10 cellular contexts compared by ENCODE assay signal in genomic region chr5:180807654-180808414, GRCh38. TPM values are rescaled to one million over a fixed set of nuclear protein-coding genes. Genes with fewer than 3 reads are reported as not detected.
DNase-seq lines count a peak whose midpoint lies in the region; ATAC-seq and TF ChIP-seq lines count a peak whose summit lies in the region.
"Had no signal": no experiment of that assay in that cellular context is flagged by ENCODE, and none has a peak within 500 bp of the region (broad histone marks: within the 10 kb centered on the region; RNA-seq: fewer than 3 reads in every experiment).

No MANE protein-coding gene starts in this region.

- RAD21 ChIA-PET in HCT116 (lab: Charles Lee; ENCODE audit: low non-redundant PET in 1 of 2, low total read pairs in 2 of 2, uncharacterized antibody in 2 of 2, unreplicated experiment in 2 of 2), result no interaction called here

- H3K4me3 Mint-ChIP-seq in activated CD8-positive, alpha-beta T cell treated with anti-CD3 and anti-CD28 coated beads, Interleukin-2, amount 10 ng/mL, durations not matched to agents 7 days and 5 days, result peak overlapping the region; percentile 73
- peak overlapping the region; percentile 72 for H3K4me3 Mint-ChIP-seq in stimulated activated effector memory CD8-positive, alpha-beta T cell treated with anti-CD3 and anti-CD28 coated beads, Interleukin-12 subunit alpha, Interleukin-12 subunit beta, amount 100 ng/mL, for 72 hours

- H3K4me1 ChIP-seq in HCT116 (ENCODE audit: control insufficient read depth in 1 of 2, insufficient read depth in 2 of 2, low read length in 2 of 2), result peaks cover 20 to 38% of the 10 kb centered on the region in 2 experiments
- peaks cover 67% of the 10 kb centered on the region for H3K4me1 ChIP-seq in hepatocyte (ENCODE audit: insufficient read depth)

- H3K9me3 ChIP-seq in HCT116 (ENCODE audit: control insufficient read depth in 1 of 2, insufficient read depth in 1 of 2, low read depth in 1 of 2, low read length in 2 of 2) (no peaks in the 10 kb centered on the region), hepatocyte (ENCODE audit: low read depth) (no peaks in the 10 kb centered on the region)

- H3K9ac ChIP-seq in HCT116 (ENCODE audit: low read length), result no peak overlapping the region

- 46% methylated on average over 6 of the region's 6 CpGs for WGBS in hepatocyte (ENCODE audit: low lambda C conversion rate, missing lambda C conversion rate)

- H3K36me3 Mint-ChIP-seq in activated CD8-positive, alpha-beta T cell treated with anti-CD3 and anti-CD28 coated beads, Interleukin-2, amount 10 ng/mL, durations not matched to agents 7 days and 5 days (ENCODE audit: low read depth), result peaks cover 46% of the 10 kb centered on the region
- H3K36me3 Mint-ChIP-seq in stimulated activated effector memory CD8-positive, alpha-beta T cell treated with anti-CD3 and anti-CD28 coated beads, Interleukin-12 subunit alpha, Interleukin-12 subunit beta, amount 100 ng/mL, for 72 hours, result peaks cover 64% of the 10 kb centered on the region

- no peaks in the 10 kb centered on the region for H3K27me3 Mint-ChIP-seq in activated CD8-positive, alpha-beta T cell treated with anti-CD3 and anti-CD28 coated beads, Interleukin-2, amount 10 ng/mL, durations not matched to agents 7 days and 5 days (ENCODE audit: low read depth)

- H3K27ac ChIP-seq in HCT116 (ENCODE audit: low read depth, low read length), result no peak overlapping the region
- H3K27ac ChIP-seq in hepatocyte, result peak overlapping the region; percentile 98

- peaks cover 67% of the 10 kb centered on the region for H3K4me1 Mint-ChIP-seq in activated CD8-positive, alpha-beta T cell treated with anti-CD3 and anti-CD28 coated beads, Interleukin-2, amount 10 ng/mL, durations not matched to agents 7 days and 5 days (ENCODE audit: low read depth)
- H3K4me1 Mint-ChIP-seq in stimulated activated effector memory CD8-positive, alpha-beta T cell treated with anti-CD3 and anti-CD28 coated beads, Interleukin-12 subunit alpha, Interleukin-12 subunit beta, amount 100 ng/mL, for 72 hours, result peaks cover 64% of the 10 kb centered on the region

- no peak for TF ChIP-seq POLR2A in HCT116 (IDR thresholded peaks at IDR 0.05; ENCODE audit: borderline replicate concordance, extremely low read depth, insufficient read depth, insufficient read length)

- BruUV-seq in HCT116 (replicated peaks; lab: Mats Ljungman, UMichigan), result no TSS peak

- H4K20me1 ChIP-seq in HCT116 (ENCODE audit: insufficient read depth) (no peaks in the 10 kb centered on the region), hepatocyte (ENCODE audit: insufficient read depth, poor library complexity, severe bottlenecking) (no peaks in the 10 kb centered on the region)

- TF ChIP-seq CTCF in HCT116 (IDR thresholded peaks at IDR 0.05 in 2 of 3, conservative IDR thresholded peaks at IDR 0.05 in 1 of 3; ENCODE audit: borderline replicate concordance in 1 of 3, insufficient read depth in 1 of 3, low read depth in 2 of 3, low read length in 2 of 3) (no peak), hepatocyte (IDR thresholded peaks at IDR 0.05; ENCODE audit: poor library complexity) (no peak)

- intact Hi-C loops in HCT116 (cut with micrococcal nuclease), result no loop called here

- H2AFZ ChIP-seq in HCT116 (ENCODE audit: low read depth, low read length, poor library complexity, severe bottlenecking) (no peak overlapping the region), hepatocyte (no peak overlapping the region)

- H3K27me3 ChIP-seq in HCT116 (ENCODE audit: insufficient read depth, low read length) (no peaks in the 10 kb centered on the region), hepatocyte (no peaks in the 10 kb centered on the region)

- H3K9me2 ChIP-seq in HCT116 (ENCODE audit: insufficient read depth), result no peaks in the 10 kb centered on the region
- H3K9me2 ChIP-seq in hepatocyte (replicated peaks; ENCODE audit: insufficient read depth), result no peaks in the 10 kb centered on the region

- H3K27ac Mint-ChIP-seq in activated CD8-positive, alpha-beta T cell treated with anti-CD3 and anti-CD28 coated beads, Interleukin-2, amount 10 ng/mL, durations not matched to agents 7 days and 5 days, result peak overlapping the region; percentile 100
- peak overlapping the region; percentile 97 for H3K27ac Mint-ChIP-seq in stimulated activated effector memory CD8-positive, alpha-beta T cell treated with anti-CD3 and anti-CD28 coated beads, Interleukin-12 subunit alpha, Interleukin-12 subunit beta, amount 100 ng/mL, for 72 hours

- H3K4me3 ChIP-seq in HCT116 (replicated peaks in 1 of 2; ENCODE audit: low read depth in 1 of 2, low read length in 2 of 2), result peak overlapping the region in 1 of 2 experiments; percentile 74; a peak in 1 of 4 replicates
- peak overlapping the region; percentile 21 for H3K4me3 ChIP-seq in hepatocyte
- H3K4me3 ChIP-seq: lung had no signal

- ATAC-seq in HCT116 (no peak), GM18868 (IDR thresholded peaks at IDR 0.05; ENCODE audit: unreplicated experiment) (no peak), GM21528 (IDR thresholded peaks at IDR 0.05; ENCODE audit: low FRiP score, unreplicated experiment) (no peak), HG03354 (IDR thresholded peaks at IDR 0.05; ENCODE audit: poor library complexity, severe bottlenecking, unreplicated experiment) (no peak)
- ATAC-seq in activated CD8-positive, alpha-beta T cell treated with anti-CD3 and anti-CD28 coated beads, Interleukin-2, amount 10 ng/mL, durations not matched to agents 7 days and 5 days, result no peak
- ATAC-seq in stimulated activated effector memory CD8-positive, alpha-beta T cell treated with anti-CD3 and anti-CD28 coated beads, Interleukin-12 subunit alpha, Interleukin-12 subunit beta, amount 100 ng/mL, for 72 hours, result no peak

- DNase-seq in HCT116 (ENCODE audit: low read depth, low spot score) (no peak), hepatocyte (ENCODE audit: low spot score) (no peak), SKM-1 treated with dmso at 0.1 percent for 144 hours (lab: John Stamatoyannopoulos, UW; ENCODE audit: unreplicated experiment) (no peak)
- DNase-seq in activated CD8-positive, alpha-beta T cell treated with anti-CD3 and anti-CD28 coated beads, Interleukin-2, amount 10 ng/mL, durations not matched to agents 7 days and 5 days, result no peak
- no peak for DNase-seq in stimulated activated effector memory CD8-positive, alpha-beta T cell treated with anti-CD3 and anti-CD28 coated beads, Interleukin-12 subunit alpha, Interleukin-12 subunit beta, amount 100 ng/mL, for 72 hours (ENCODE audit: low spot score in 2 of 2)
- DNase-seq: GOT3 had no signal

- TF ChIP-seq RAD21 in HCT116 (IDR thresholded peaks at IDR 0.05; ENCODE audit: low read depth), result no peak

- no peaks in the 10 kb centered on the region for H3K9me3 Mint-ChIP-seq in activated CD8-positive, alpha-beta T cell treated with anti-CD3 and anti-CD28 coated beads, Interleukin-2, amount 10 ng/mL, durations not matched to agents 7 days and 5 days (ENCODE audit: insufficient read depth)
- H3K9me3 Mint-ChIP-seq in stimulated activated effector memory CD8-positive, alpha-beta T cell treated with anti-CD3 and anti-CD28 coated beads, Interleukin-12 subunit alpha, Interleukin-12 subunit beta, amount 100 ng/mL, for 72 hours, result no peaks in the 10 kb centered on the region

- POLR2A ChIA-PET in HCT116 (lab: Charles Lee), result no interaction called here
- POLR2A ChIA-PET in activated CD8-positive, alpha-beta T cell treated with anti-CD3 and anti-CD28 coated beads, Interleukin-2, amount 10 ng/mL, durations not matched to agents 7 days and 5 days (lab: Charles Lee), result interaction anchor here (14.7 kb wide), 1 partner anchor 22 kb away, joined by 244 read pairs; no protein-coding TSS in a partner anchor

- peaks cover 21% of the 10 kb centered on the region for H3K79me2 ChIP-seq in HCT116 (ENCODE audit: insufficient read depth, low read length)
- H3K79me2 ChIP-seq in hepatocyte, result peaks cover 76% of the 10 kb centered on the region

- H3K4me2 ChIP-seq in HCT116 (ENCODE audit: low read length), result peak overlapping the region; percentile 98
- peak overlapping the region; percentile 99 for H3K4me2 ChIP-seq in hepatocyte

- CTCF ChIA-PET in HCT116 (lab: Charles Lee), result no interaction called here
- CTCF ChIA-PET in activated CD8-positive, alpha-beta T cell treated with anti-CD3 and anti-CD28 coated beads, Interleukin-2, amount 10 ng/mL, durations not matched to agents 7 days and 5 days (lab: Charles Lee), result interaction anchor here (1.0 to 5.7 kb wide), 2 partner anchors 23 to 89 kb away, joined by 3 to 42 read pairs; no protein-coding TSS in a partner anchor

- H3K36me3 ChIP-seq in HCT116 (ENCODE audit: control insufficient read depth in 1 of 2, insufficient read depth in 2 of 2, low read length in 2 of 2), result peaks cover 0 to 5% of the 10 kb centered on the region in 2 experiments; a peak in 1 of 4 replicates
- H3K36me3 ChIP-seq in hepatocyte (replicated peaks; ENCODE audit: insufficient read depth, low read depth), result no peaks in the 10 kb centered on the region

TF ChIP-seq in HCT116, 20 proteins besides CTCF, POLR2A, EP300 and RAD21 (continues in another document):
- TF ChIP-seq EGR1 (IDR thresholded peaks at IDR 0.05; ENCODE audit: low read depth) (no peak), MAX (IDR thresholded peaks at IDR 0.05) (no peak)

RNA-seq across cellular contexts. Expression of gene MGAT1, which starts 5.2 kb away (rescaled TPM):
- total RNA-seq in HCT116 (2021; ENCODE audit: unreplicated experiment) (53.0 TPM), hepatocyte (137 and 152 TPM in 2 replicates)
- polyA plus RNA-seq in HCT116 (2012), result 44.8 and 49.4 TPM in 2 replicates
- 100 to 1,000 TPM; 154 to 161 TPM for total RNA-seq in activated CD8-positive, alpha-beta T cell treated with anti-CD3 and anti-CD28 coated beads, Interleukin-2, amount 10 ng/mL, durations not matched to agents 7 days and 5 days
- polyA plus RNA-seq in hepatocyte, result 149 and 151 TPM in 2 replicates

RNA-seq across cellular contexts. Expression of gene ZFP62, which starts 53.2 kb away (rescaled TPM):
- total RNA-seq in HCT116 (2021; ENCODE audit: unreplicated experiment), result 30.7 TPM
- 15.9 and 20.4 TPM in 2 replicates for polyA plus RNA-seq in HCT116 (2012)
- total RNA-seq in activated CD8-positive, alpha-beta T cell treated with anti-CD3 and anti-CD28 coated beads, Interleukin-2, amount 10 ng/mL, durations not matched to agents 7 days and 5 days, result 10 to 100 TPM; 22.8 to 25.3 TPM
- total RNA-seq in hepatocyte, result 30.0 and 31.7 TPM in 2 replicates
- polyA plus RNA-seq in hepatocyte, result 13.5 and 18.0 TPM in 2 replicates
